ENCODE assay signal across 1 cellular context in genomic region chr16:13110124-13110796, GRCh38.
TF ChIP-seq lines count a peak whose summit lies in the region.

No MANE protein-coding gene starts in this region.

TF ChIP-seq in HepG2, 621 proteins besides CTCF, POLR2A, EP300 and RAD21 (continued from another document and continues in another):
- TF ChIP-seq PPARG (CRISPR knock-in tag; conservative IDR thresholded peaks at IDR 0.05) (0 out of 2 replicates have a peak, but pooled peaks have one; percentile 20), ZNF574 (CRISPR knock-in tag; IDR thresholded peaks at IDR 0.05) (peak; percentile 73), CCDC6 (CRISPR knock-in tag; IDR thresholded peaks at IDR 0.05) (0 out of 2 replicates have a peak, but pooled peaks have one; percentile 24), CCAR2 (optimal IDR thresholded peaks at IDR 0.05; ENCODE audit: low read depth, low read length) (no peak), KAT8 (CRISPR knock-in tag; IDR thresholded peaks at IDR 0.05) (0 out of 2 replicates have a peak, but pooled peaks have one; percentile 35), HMG20B (CRISPR knock-in tag; conservative IDR thresholded peaks at IDR 0.05) (0 out of 2 replicates have a peak, but pooled peaks have one; percentile 30), RELA (CRISPR knock-in tag; IDR thresholded peaks at IDR 0.05) (peak; percentile 58; the same call in 1 of the 2 replicates), ZNF20 (CRISPR knock-in tag; IDR thresholded peaks at IDR 0.05) (no peak), FOSL2 (CRISPR knock-in tag; IDR thresholded peaks at IDR 0.05) (peak; percentile 98), PHF8 (CRISPR knock-in tag; IDR thresholded peaks at IDR 0.05) (peak; percentile 25; the same call in 1 of the 2 replicates), RERE (CRISPR knock-in tag; IDR thresholded peaks at IDR 0.05; ENCODE audit: low read depth) (peak; percentile 41; the same call in 1 of the 2 replicates), ZNF619 (CRISPR knock-in tag; IDR thresholded peaks at IDR 0.05) (peak; percentile 85; the same call in 1 of the 2 replicates), ZNF503 (CRISPR knock-in tag; IDR thresholded peaks at IDR 0.05) (0 out of 2 replicates have a peak, but pooled peaks have one; percentile 22), KDM6A (CRISPR knock-in tag; IDR thresholded peaks at IDR 0.05; ENCODE audit: low read depth) (peak; percentile 74; the same call in 1 of the 2 replicates), ZNF382 (CRISPR knock-in tag; IDR thresholded peaks at IDR 0.05; ENCODE audit: borderline replicate concordance) (no peak), CENPX (CRISPR knock-in tag; IDR thresholded peaks at IDR 0.05) (no peak), MLXIP (CRISPR knock-in tag; IDR thresholded peaks at IDR 0.05; ENCODE audit: borderline replicate concordance) (no peak), POGZ (CRISPR knock-in tag; IDR thresholded peaks at IDR 0.05) (peak; percentile 69), ZNF121 (CRISPR knock-in tag; IDR thresholded peaks at IDR 0.05) (0 out of 2 replicates have a peak, but pooled peaks have one; percentile 17), ZMYM4 (CRISPR knock-in tag; IDR thresholded peaks at IDR 0.05) (peak; percentile 33; the same call in 1 of the 2 replicates), CEBPG (CRISPR knock-in tag; IDR thresholded peaks at IDR 0.05) (peak; percentile 95), LCORL (IDR thresholded peaks at IDR 0.05) (peak; percentile 98), LCORL (CRISPR knock-in tag; IDR thresholded peaks at IDR 0.05) (peak; percentile 99), GRHL1 (CRISPR knock-in tag; conservative IDR thresholded peaks at IDR 0.05) (no peak), MEIS1 (CRISPR knock-in tag; IDR thresholded peaks at IDR 0.05; ENCODE audit: borderline replicate concordance) (0 out of 2 replicates have a peak, but pooled peaks have one; percentile 30), JUNB (CRISPR knock-in tag; IDR thresholded peaks at IDR 0.05; ENCODE audit: borderline replicate concordance) (peak; percentile 96), ISL2 (CRISPR knock-in tag; IDR thresholded peaks at IDR 0.05) (peak; percentile 64; the same call in 1 of the 2 replicates), RBM22 (optimal IDR thresholded peaks at IDR 0.05; ENCODE audit: low read length) (no peak), ZNF543 (CRISPR knock-in tag; IDR thresholded peaks at IDR 0.05) (peak; percentile 74), SOX13 (IDR thresholded peaks at IDR 0.05) (no peak), SOX13 (CRISPR knock-in tag; conservative IDR thresholded peaks at IDR 0.05 in 1 of 2, IDR thresholded peaks at IDR 0.05 in 1 of 2) (peak in 1 of 2 experiments; percentile 57; a peak in 2 of 4 replicates), GPN1 (CRISPR knock-in tag; IDR thresholded peaks at IDR 0.05; ENCODE audit: borderline replicate concordance) (no peak), STAG1 (CRISPR knock-in tag; IDR thresholded peaks at IDR 0.05) (peak; percentile 7; the same call in 1 of the 2 replicates), RARG (CRISPR knock-in tag; IDR thresholded peaks at IDR 0.05; ENCODE audit: low read depth) (no peak), ZNF629 (CRISPR knock-in tag; conservative IDR thresholded peaks at IDR 0.05) (peak; percentile 58; the same call in 1 of the 2 replicates), NFE2L2 (IDR thresholded peaks at IDR 0.05; ENCODE audit: low read length) (no peak), ZNF614 (CRISPR knock-in tag; IDR thresholded peaks at IDR 0.05; ENCODE audit: borderline replicate concordance) (peak; percentile 87), ZNF724P (CRISPR knock-in tag; IDR thresholded peaks at IDR 0.05; ENCODE audit: borderline replicate concordance) (no peak), FOSL1 (CRISPR knock-in tag; IDR thresholded peaks at IDR 0.05; ENCODE audit: borderline replicate concordance) (peak; percentile 97), FOXA1 (IDR thresholded peaks at IDR 0.05) (no peak), FOXA1 (CRISPR knock-in tag; IDR thresholded peaks at IDR 0.05) (peak; percentile 30; the same call in 1 of the 2 replicates), ZNF792 (CRISPR knock-in tag; IDR thresholded peaks at IDR 0.05) (peak; percentile 72; the same call in 1 of the 2 replicates), PLRG1 (conservative IDR thresholded peaks at IDR 0.05) (no peak), FOXA3 (CRISPR knock-in tag; IDR thresholded peaks at IDR 0.05) (peak; percentile 47; the same call in 1 of the 2 replicates), FOXO1 (CRISPR knock-in tag; IDR thresholded peaks at IDR 0.05) (peak; percentile 77), POGK (CRISPR knock-in tag; conservative IDR thresholded peaks at IDR 0.05) (peak; percentile 65; the same call in 1 of the 2 replicates), KDM3A (CRISPR knock-in tag; IDR thresholded peaks at IDR 0.05; ENCODE audit: low read depth) (0 out of 2 replicates have a peak, but pooled peaks have one; percentile 27), ZNF253 (CRISPR knock-in tag; IDR thresholded peaks at IDR 0.05; ENCODE audit: borderline replicate concordance) (no peak), NCOR1 (IDR thresholded peaks at IDR 0.05; ENCODE audit: borderline replicate concordance, low read length) (peak; percentile 90), RFXANK (CRISPR knock-in tag; IDR thresholded peaks at IDR 0.05) (0 out of 2 replicates have a peak, but pooled peaks have one; percentile 17), HOXD1 (CRISPR knock-in tag; IDR thresholded peaks at IDR 0.05) (no peak), RCOR2 (CRISPR knock-in tag; IDR thresholded peaks at IDR 0.05) (peak; percentile 79; the same call in 1 of the 2 replicates), ZNF550 (CRISPR knock-in tag; IDR thresholded peaks at IDR 0.05; ENCODE audit: borderline replicate concordance) (no peak)
